ENCODE assay signal across 19 cellular contexts in genomic region chr4:188959424-188959823, GRCh38.
DNase-seq lines count a peak whose midpoint lies in the region; ATAC-seq and TF ChIP-seq lines count a peak whose summit lies in the region.
"Had no signal": no experiment of that assay in that cellular context is flagged by ENCODE, and none has a peak within 500 bp of the region (broad histone marks: within the 10 kb centered on the region; RNA-seq: fewer than 3 reads in every experiment).

No MANE protein-coding gene starts in this region.

- H3K79me1 ChIP-seq in trophoblast cell (ENCODE audit: low read length), result no peaks in the 10 kb centered on the region

- no peak overlapping the region for H2BK5ac ChIP-seq in trophoblast cell (ENCODE audit: low read depth, low read length, poor library complexity)

- no peak overlapping the region for H2BK12ac ChIP-seq in trophoblast cell (ENCODE audit: low read length)

- DNase-seq in DMS53 (lab: John Stamatoyannopoulos, UW) (peak; percentile 88), DMS53 treated with DMSO at 0.1 percent for 48 hours (lab: John Stamatoyannopoulos, UW; ENCODE audit: unreplicated experiment) (no peak), dermis blood vessel endothelial cell (peak; percentile 33), neural progenitor cell (ENCODE audit: low spot score) (no peak), trophoblast cell (no peak), SJCRH30 (no peak), head of caudate nucleus (no peak)
- DNase-seq: Caco-2; CD4-positive, CD25-positive, alpha-beta regulatory T cell; CD8-positive, alpha-beta T cell; DMS153; DND-41; GM23248; HCEC 1CT had no signal

- no peak overlapping the region for H2BK120ac ChIP-seq in trophoblast cell (ENCODE audit: insufficient read depth, low read length, poor library complexity)

- H2AFZ ChIP-seq in neural progenitor cell (replicated peaks) (peak overlapping the region; percentile 87), trophoblast cell (ENCODE audit: insufficient read depth, low read length, poor library complexity) (no peak overlapping the region)
- H2AFZ ChIP-seq: GM23248 had no signal

- H3K4me3 ChIP-seq in neural progenitor cell (no peak overlapping the region), trophoblast cell (ENCODE audit: low read depth, low read length) (no peak overlapping the region), SJCRH30 (no peak overlapping the region)
- H3K4me3 ChIP-seq: BLaER1, GM23248 had no signal

- H2AK5ac ChIP-seq in trophoblast cell (ENCODE audit: low read length), result no peak overlapping the region

- H3K27me3 Mint-ChIP-seq in neural progenitor cell (ENCODE audit: insufficient read depth, low read depth), result peaks cover 2% of the 10 kb centered on the region
- H3K27me3 Mint-ChIP-seq: B cell; CD4-positive, CD25-positive, alpha-beta regulatory T cell had no signal

- H3F3A ChIP-seq in neural progenitor cell (ENCODE audit: low read depth), result no peaks in the 10 kb centered on the region

- no peak for TF ChIP-seq CTCF in neural progenitor cell (IDR thresholded peaks at IDR 0.05)

- H3K14ac ChIP-seq in trophoblast cell (ENCODE audit: low read length), result no peak overlapping the region

- no peaks in the 10 kb centered on the region for H3K9me3 ChIP-seq in neural progenitor cell (ENCODE audit: low read depth)
- no peaks in the 10 kb centered on the region for H3K9me3 ChIP-seq in trophoblast cell (ENCODE audit: insufficient read depth, low read depth, low read length)
- no peaks in the 10 kb centered on the region for H3K9me3 ChIP-seq in SJCRH30 (replicated peaks)
- H3K9me3 ChIP-seq: Caco-2 had no signal

- H3K4me3 Mint-ChIP-seq in neural progenitor cell, result no peak overlapping the region
- H3K4me3 Mint-ChIP-seq: B cell; CD4-positive, CD25-positive, alpha-beta regulatory T cell; CD8-positive, alpha-beta T cell had no signal

- H3K4me2 ChIP-seq in neural progenitor cell (no peak overlapping the region), trophoblast cell (ENCODE audit: low read length) (no peak overlapping the region)
- H3K4me2 ChIP-seq: BLaER1 had no signal

- H3K36me3 Mint-ChIP-seq in neural progenitor cell, result no peaks in the 10 kb centered on the region
- H3K36me3 Mint-ChIP-seq: CD4-positive, CD25-positive, alpha-beta regulatory T cell; CD8-positive, alpha-beta T cell had no signal

- peaks cover 4% of the 10 kb centered on the region for H3K9me3 Mint-ChIP-seq in neural progenitor cell

- H3K27ac ChIP-seq in neural progenitor cell, result no peak overlapping the region
- no peak overlapping the region for H3K27ac ChIP-seq in trophoblast cell (ENCODE audit: low read depth, low read length)
- no peak overlapping the region for H3K27ac ChIP-seq in SJCRH30
- H3K27ac ChIP-seq: 22Rv1, BLaER1, C4-2B, GM23248 had no signal

- H3K4me1 Mint-ChIP-seq in neural progenitor cell, result no peaks in the 10 kb centered on the region
- H3K4me1 Mint-ChIP-seq: B cell; CD4-positive, CD25-positive, alpha-beta regulatory T cell had no signal

- H3K27ac Mint-ChIP-seq in neural progenitor cell, result no peak overlapping the region
- H3K27ac Mint-ChIP-seq: B cell; CD4-positive, CD25-positive, alpha-beta regulatory T cell; CD8-positive, alpha-beta T cell had no signal

- H3K4ac ChIP-seq in trophoblast cell (ENCODE audit: low read depth, low read length), result no peak overlapping the region

- no peak overlapping the region for H3K18ac ChIP-seq in trophoblast cell (ENCODE audit: low read length)

- no peak for ATAC-seq in HG03175 (IDR thresholded peaks at IDR 0.05; ENCODE audit: unreplicated experiment)
- ATAC-seq: CD8-positive, alpha-beta T cell had no signal

- no peaks in the 10 kb centered on the region for H4K20me1 ChIP-seq in neural progenitor cell (ENCODE audit: low read depth)
- H4K20me1 ChIP-seq: BLaER1 had no signal

- no peak overlapping the region for H4K8ac ChIP-seq in trophoblast cell (ENCODE audit: low read depth, low read length)

- H3K4me1 ChIP-seq in neural progenitor cell, result no peaks in the 10 kb centered on the region
- no peaks in the 10 kb centered on the region for H3K4me1 ChIP-seq in trophoblast cell (ENCODE audit: control insufficient read depth in 1 of 2, insufficient read depth in 2 of 2, low read length in 2 of 2)
- H3K4me1 ChIP-seq in SJCRH30, result no peaks in the 10 kb centered on the region
- H3K4me1 ChIP-seq: Caco-2 had no signal

- H4K91ac ChIP-seq in trophoblast cell (ENCODE audit: low read depth, low read length), result no peak overlapping the region

- H4K12ac ChIP-seq in trophoblast cell (ENCODE audit: low read depth, low read length), result no peak overlapping the region

- H3K9ac ChIP-seq in neural progenitor cell (no peak overlapping the region), trophoblast cell (ENCODE audit: low read length) (peak overlapping the region; percentile 18)
- H3K9ac ChIP-seq: BLaER1, GM23248 had no signal

- H3K23ac ChIP-seq in trophoblast cell (ENCODE audit: low read length), result no peak overlapping the region

- WGBS in trophoblast cell (ENCODE audit: extremely low coverage, insufficient coverage, insufficient read length), result no CpG with 5 or more reads among the region's 6 CpGs

- intact Hi-C loops in head of caudate nucleus (cut with DNase I), result no loop called here

- H3K36me3 ChIP-seq in neural progenitor cell (peaks cover under 1% of the 10 kb centered on the region), trophoblast cell (ENCODE audit: control insufficient read depth in 1 of 2, insufficient read depth in 2 of 2, low read length in 2 of 2) (no peaks in the 10 kb centered on the region), SJCRH30 (no peaks in the 10 kb centered on the region)
- H3K36me3 ChIP-seq: BLaER1 had no signal

- H3K79me2 ChIP-seq in neural progenitor cell (ENCODE audit: low read depth) (no peaks in the 10 kb centered on the region), trophoblast cell (ENCODE audit: control insufficient read depth, insufficient read depth, low read length, poor library complexity) (no peaks in the 10 kb centered on the region)

- H3K27me3 ChIP-seq in neural progenitor cell (no peaks in the 10 kb centered on the region), trophoblast cell (ENCODE audit: insufficient read depth, low read length) (no peaks in the 10 kb centered on the region), SJCRH30 (no peaks in the 10 kb centered on the region)
- H3K27me3 ChIP-seq: BLaER1 had no signal

Comparison
In these comparisons a context has a peak if more than half of its experiments do, and no peak if none do; other contexts are left out.
1. DNase-seq: peak in DMS53 (single experiment) and dermis blood vessel endothelial cell (single experiment); none in DMS53 treated with DMSO at 0.1 percent for 48 hours (single experiment), neural progenitor cell (single experiment), trophoblast cell (0 of 2), SJCRH30 (0 of 2) and head of caudate nucleus (0 of 42).